11 cellular contexts compared by ENCODE assay signal in genomic region chr15:89359471-89360293, GRCh38. TPM values are rescaled to one million over a fixed set of nuclear protein-coding genes. Genes with fewer than 3 reads are reported as not detected.
DNase-seq lines count a peak whose midpoint lies in the region; ATAC-seq, FAIRE-seq and TF ChIP-seq lines count a peak whose summit lies in the region.
"Had no signal": no experiment of that assay in that cellular context is flagged by ENCODE, and none has a peak within 500 bp of the region (broad histone marks: within the 10 kb centered on the region; RNA-seq: fewer than 3 reads in every experiment).

No MANE protein-coding gene starts in this region.

- H3K27me3 ChIP-seq in endothelial cell of umbilical vein (ENCODE audit: control insufficient read depth in 2 of 2, insufficient read depth in 2 of 2, low read length in 2 of 2) (peaks cover 56 to 71% of the 10 kb centered on the region in 2 experiments), thymus (ENCODE audit: control insufficient read depth, insufficient read depth) (peaks cover 70% of the 10 kb centered on the region)

- H3K79me2 ChIP-seq in endothelial cell of umbilical vein (ENCODE audit: control insufficient read depth, insufficient read depth, low read length) = no peaks in the 10 kb centered on the region

- H2AFZ ChIP-seq in endothelial cell of umbilical vein (ENCODE audit: low read depth, low read length) = no peak overlapping the region

- FAIRE-seq in endothelial cell of umbilical vein (lab: Jason Lieb, UNC) = no peak
- FAIRE-seq: small intestine had no signal

- DNase-seq in activated naive CD8-positive, alpha-beta T cell treated with anti-CD3 and anti-CD28 coated beads, Interleukin-2, amount 50 U/mL, for 24 hours = no peak
- peak; percentile 46 for DNase-seq in SK-N-DZ (ENCODE audit: low spot score)
- DNase-seq in endothelial cell of umbilical vein (ENCODE audit: low read depth, low spot score) = no peak
- no peak for DNase-seq in NCI-H446 treated with DMSO at 0.1 percent for 48 hours (lab: John Stamatoyannopoulos, UW)
- DNase-seq in activated CD4-positive, alpha-beta T cell treated with anti-CD3 and anti-CD28 coated beads, Interleukin-2, amount 50 U/mL, for 48 hours = no peak
- no peak for DNase-seq in stimulated activated CD4-positive, alpha-beta T cell treated with anti-CD3 and anti-CD28 coated beads, Interleukin-2, amount 100 ng/mL, for 48 hours
- DNase-seq: activated CD4-positive, alpha-beta T cell treated with anti-CD3 and anti-CD28 coated beads for 4 hours; small intestine had no signal

- H3K9me3 ChIP-seq in endothelial cell of umbilical vein (replicated peaks; ENCODE audit: control insufficient read depth, insufficient read depth, low read length) = no peaks in the 10 kb centered on the region
- no peaks in the 10 kb centered on the region for H3K9me3 ChIP-seq in thymus (ENCODE audit: control insufficient read depth)

- peaks cover 51% of the 10 kb centered on the region for H3K27me3 Mint-ChIP-seq in activated naive CD8-positive, alpha-beta T cell
- H3K27me3 Mint-ChIP-seq in activated naive CD8-positive, alpha-beta T cell treated with anti-CD3 and anti-CD28 coated beads, Interleukin-2, amount 50 U/mL, for 24 hours = peaks cover 82% of the 10 kb centered on the region

- POLR2A ChIA-PET in endothelial cell of umbilical vein (lab: Charles Lee) = interaction anchor here (0.7 kb wide), 1 partner anchor 59 kb away, joined by 3 read pairs; no protein-coding TSS in a partner anchor

- H3K4me2 ChIP-seq in endothelial cell of umbilical vein (ENCODE audit: insufficient read depth, low read length) = no peak overlapping the region

- TF ChIP-seq CTCF in endothelial cell of umbilical vein (IDR thresholded peaks at IDR 0.05; ENCODE audit: extremely low read depth in 1 of 2, insufficient read depth in 1 of 2, low read depth in 1 of 2, low read length in 2 of 2) = no peak

- no peak overlapping the region for H3K27ac ChIP-seq in endothelial cell of umbilical vein (ENCODE audit: insufficient read depth, low read depth, low read length)
- no peak overlapping the region for H3K27ac ChIP-seq in thymus (ENCODE audit: low read depth)

- dilution Hi-C loops in endothelial cell of umbilical vein (cut with MboI; ENCODE audit: extremely low pct_ligation_motif_present, low sequenced_read_pairs) = no loop called here

- H3K4me3 Mint-ChIP-seq in activated naive CD8-positive, alpha-beta T cell = peak overlapping the region; percentile 47
- H3K4me3 Mint-ChIP-seq in activated naive CD8-positive, alpha-beta T cell treated with anti-CD3 and anti-CD28 coated beads, Interleukin-2, amount 50 U/mL, for 24 hours = no peak overlapping the region

- H3K4me3 ChIP-seq in endothelial cell of umbilical vein (replicated peaks in 1 of 3; ENCODE audit: insufficient read depth in 1 of 3, low read depth in 1 of 3, low read length in 3 of 3) (no peak overlapping the region), thymus (ENCODE audit: low read length) (peak overlapping the region; percentile 46)

- H3K36me3 Mint-ChIP-seq in activated naive CD8-positive, alpha-beta T cell = no peaks in the 10 kb centered on the region
- no peaks in the 10 kb centered on the region for H3K36me3 Mint-ChIP-seq in activated naive CD8-positive, alpha-beta T cell treated with anti-CD3 and anti-CD28 coated beads, Interleukin-2, amount 50 U/mL, for 24 hours (ENCODE audit: low read depth)

- no peak overlapping the region for H3K27ac Mint-ChIP-seq in activated naive CD8-positive, alpha-beta T cell
- no peak overlapping the region for H3K27ac Mint-ChIP-seq in activated naive CD8-positive, alpha-beta T cell treated with anti-CD3 and anti-CD28 coated beads, Interleukin-2, amount 50 U/mL, for 24 hours
- H3K27ac Mint-ChIP-seq: nephron progenitor cell had no signal

- H3K36me3 ChIP-seq in endothelial cell of umbilical vein (ENCODE audit: control insufficient read depth in 2 of 2, extremely low read depth in 1 of 2, insufficient read depth in 2 of 2, low read length in 2 of 2) = no peaks in the 10 kb centered on the region
- no peaks in the 10 kb centered on the region for H3K36me3 ChIP-seq in thymus (ENCODE audit: control insufficient read depth, insufficient read depth)

- H3K4me1 ChIP-seq in endothelial cell of umbilical vein (ENCODE audit: control insufficient read depth, extremely low read depth, insufficient read depth, low read length) (no peaks in the 10 kb centered on the region), thymus (ENCODE audit: control insufficient read depth, insufficient read depth, low read length) (peaks cover 6% of the 10 kb centered on the region)

- peaks cover 12% of the 10 kb centered on the region for H3K4me1 Mint-ChIP-seq in activated naive CD8-positive, alpha-beta T cell (ENCODE audit: low read depth)
- H3K4me1 Mint-ChIP-seq in activated naive CD8-positive, alpha-beta T cell treated with anti-CD3 and anti-CD28 coated beads, Interleukin-2, amount 50 U/mL, for 24 hours = peaks cover 20% of the 10 kb centered on the region
- H3K4me1 Mint-ChIP-seq: nephron progenitor cell had no signal

- H4K20me1 ChIP-seq in endothelial cell of umbilical vein (replicated peaks; ENCODE audit: control insufficient read depth, extremely low read depth, insufficient read depth, low read length) = no peaks in the 10 kb centered on the region

- ATAC-seq in activated naive CD8-positive, alpha-beta T cell treated with anti-CD3 and anti-CD28 coated beads, Interleukin-2, amount 50 U/mL, for 24 hours = no peak

- H3K9me1 ChIP-seq in endothelial cell of umbilical vein (replicated peaks; ENCODE audit: control insufficient read depth, extremely low read depth, insufficient read depth, low read length) = no peaks in the 10 kb centered on the region

- no peak overlapping the region for H3K9ac ChIP-seq in endothelial cell of umbilical vein (replicated peaks; ENCODE audit: extremely low read depth, insufficient read depth, low read length)

- no TSS peak for BruUV-seq in endothelial cell of umbilical vein (replicated peaks; lab: Mats Ljungman, UMichigan)

- H3K9me3 Mint-ChIP-seq in activated naive CD8-positive, alpha-beta T cell (ENCODE audit: low read depth) = no peaks in the 10 kb centered on the region
- H3K9me3 Mint-ChIP-seq in activated naive CD8-positive, alpha-beta T cell treated with anti-CD3 and anti-CD28 coated beads, Interleukin-2, amount 50 U/mL, for 24 hours = no peaks in the 10 kb centered on the region
- H3K9me3 Mint-ChIP-seq: nephron progenitor cell had no signal

- CTCF ChIA-PET in endothelial cell of umbilical vein (lab: Charles Lee) = interaction anchor here (0.7 to 8.0 kb wide), 41 partner anchors 9 to 279 kb away, joined by 3 to 262 read pairs (median 10); partner anchors contain the start of genes POLG, RHCG and TICRR

- intact Hi-C loops in endothelial cell of umbilical vein (cut with micrococcal nuclease) = loop anchor here (2.0 to 5.0 kb wide), 3 partner anchors 25 to 198 kb away; partner anchors contain the start of gene POLG

- 16% methylated on average over 32 of the region's 32 CpGs for WGBS in thymus

- TF ChIP-seq POLR2A in endothelial cell of umbilical vein (IDR thresholded peaks at IDR 0.05; ENCODE audit: low read depth, low read length) = no peak

TF ChIP-seq in endothelial cell of umbilical vein, 7 proteins besides CTCF, POLR2A, EP300 and RAD21:
- TF ChIP-seq EZH2 (IDR thresholded peaks at IDR 0.05; ENCODE audit: borderline replicate concordance, low read depth, low read length, severe bottlenecking) (peak; percentile 87), FOS (IDR thresholded peaks at IDR 0.05; ENCODE audit: borderline replicate concordance, insufficient read depth, low read length) (no peak), JUN (IDR thresholded peaks at IDR 0.05; ENCODE audit: borderline replicate concordance, insufficient read depth, insufficient read length, low read depth) (no peak)

RNA-seq across cellular contexts. Expression of gene POLG, which starts 25.1 kb away (rescaled TPM):
- 41.7 and 43.4 TPM in 2 replicates for polyA plus RNA-seq in SK-N-DZ (2014; cell fraction: cytosol; rRNA removed)
- 143 and 176 TPM in 2 replicates for polyA plus RNA-seq in SK-N-DZ (2014; cell fraction: nucleus; rRNA removed)
- 77.7 and 79.4 TPM in 2 replicates for total RNA-seq in endothelial cell of umbilical vein
- 33.8 and 36.6 TPM in 2 replicates for polyA plus RNA-seq in endothelial cell of umbilical vein
- polyA plus RNA-seq in endothelial cell of umbilical vein (2011; cell fraction: cytosol; rRNA removed) = 24.9 and 27.4 TPM in 2 replicates
- 236 and 246 TPM in 2 replicates for polyA plus RNA-seq in endothelial cell of umbilical vein (2011; cell fraction: nucleus; rRNA removed)
- 53.5 and 54.2 TPM in 2 replicates for polyA plus RNA-seq in endothelial cell of umbilical vein (2012)
- polyA minus RNA-seq in endothelial cell of umbilical vein = 74.4 and 77.4 TPM in 2 replicates
- polyA minus RNA-seq in endothelial cell of umbilical vein (2011; cell fraction: cytosol; rRNA and poly(A)+ RNA removed) = 24.2 TPM
- polyA minus RNA-seq in endothelial cell of umbilical vein (2011; cell fraction: nucleus; rRNA and poly(A)+ RNA removed) = 61.2 and 82.9 TPM in 2 replicates
- 80.5 TPM for polyA plus RNA-seq in thymus
